In the genomic region with DNA sequence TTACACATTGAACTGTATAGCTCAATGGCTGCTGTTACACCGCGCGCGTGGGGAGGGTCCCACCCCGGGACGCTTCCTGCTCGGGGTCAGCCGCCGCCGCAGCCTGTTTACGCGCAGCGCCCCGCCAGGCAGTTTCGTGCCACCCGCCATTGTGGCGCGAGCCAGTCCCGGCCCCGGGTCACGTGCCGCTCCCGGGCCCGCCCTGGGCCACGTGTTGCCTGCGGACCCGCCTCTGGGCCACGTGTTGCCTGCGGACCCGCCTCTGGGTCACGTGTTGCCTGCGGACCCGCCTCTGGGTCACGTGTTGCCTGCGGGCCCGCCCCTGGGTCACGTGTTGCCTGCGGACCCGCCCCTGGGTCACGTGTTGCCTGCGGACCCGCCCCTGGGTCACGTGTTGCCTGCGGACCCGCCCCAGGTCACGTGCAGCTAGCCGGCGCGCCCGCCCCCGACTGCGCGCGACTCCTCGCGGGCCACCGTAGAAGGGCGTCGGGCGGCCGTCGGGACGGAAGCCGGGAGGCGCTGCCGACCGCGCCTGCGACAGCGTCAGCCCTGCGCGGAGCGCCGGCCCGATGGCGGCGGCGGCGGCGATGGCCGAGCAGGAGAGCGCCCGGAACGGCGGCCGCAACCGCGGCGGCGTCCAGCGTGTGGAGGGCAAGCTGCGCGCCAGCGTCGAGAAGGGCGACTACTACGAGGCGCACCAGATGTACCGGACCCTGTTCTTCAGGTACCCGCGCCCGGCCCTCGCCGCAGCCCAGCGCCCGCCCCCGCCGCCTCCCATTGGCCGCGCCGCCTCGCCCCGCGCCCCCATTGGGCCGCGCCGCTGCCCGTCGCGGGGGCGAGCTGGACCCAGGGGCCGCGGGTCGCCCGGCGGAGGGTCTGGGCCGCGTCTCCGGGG, we compare ENCODE assay signal across 1 cellular context.
A peak's percentile ranks its signal among the peaks of the same experiment; 100 is the strongest.
TF ChIP-seq lines count a peak whose summit lies in the region.

A gene with protein sequence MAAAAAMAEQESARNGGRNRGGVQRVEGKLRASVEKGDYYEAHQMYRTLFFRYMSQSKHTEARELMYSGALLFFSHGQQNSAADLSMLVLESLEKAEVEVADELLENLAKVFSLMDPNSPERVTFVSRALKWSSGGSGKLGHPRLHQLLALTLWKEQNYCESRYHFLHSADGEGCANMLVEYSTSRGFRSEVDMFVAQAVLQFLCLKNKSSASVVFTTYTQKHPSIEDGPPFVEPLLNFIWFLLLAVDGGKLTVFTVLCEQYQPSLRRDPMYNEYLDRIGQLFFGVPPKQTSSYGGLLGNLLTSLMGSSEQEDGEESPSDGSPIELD (plus strand): TSS at position 478 of the 895 bp plus-strand sequence. CDS start 92 bp downstream, at position 570.

TF ChIP-seq in GM12878, 131 proteins besides CTCF, POLR2A, EP300 and RAD21 (continued from another document):
- no peak for TF ChIP-seq TCF12 (IDR thresholded peaks at IDR 0.05; ENCODE audit: low read depth, low read length)
- TF ChIP-seq FOXM1 (IDR thresholded peaks at IDR 0.05; ENCODE audit: low read depth, low read length): no peak
- peak; percentile 88 for TF ChIP-seq CREM (IDR thresholded peaks at IDR 0.05; ENCODE audit: low read depth)
- TF ChIP-seq LARP7 (IDR thresholded peaks at IDR 0.05): peak; percentile 97
- no peak for TF ChIP-seq KLF5 (IDR thresholded peaks at IDR 0.05; ENCODE audit: partially characterized antibody)
- no peak for TF ChIP-seq CHD4 (IDR thresholded peaks at IDR 0.05)
- TF ChIP-seq TARDBP (IDR thresholded peaks at IDR 0.05; ENCODE audit: borderline replicate concordance): no peak; the same call in 1 of the 2 replicates
- TF ChIP-seq RCOR1 (conservative IDR thresholded peaks at IDR 0.05; ENCODE audit: low read depth, low read length): peak; percentile 82; the same call in 1 of the 2 replicates
- TF ChIP-seq, protein P1, sequence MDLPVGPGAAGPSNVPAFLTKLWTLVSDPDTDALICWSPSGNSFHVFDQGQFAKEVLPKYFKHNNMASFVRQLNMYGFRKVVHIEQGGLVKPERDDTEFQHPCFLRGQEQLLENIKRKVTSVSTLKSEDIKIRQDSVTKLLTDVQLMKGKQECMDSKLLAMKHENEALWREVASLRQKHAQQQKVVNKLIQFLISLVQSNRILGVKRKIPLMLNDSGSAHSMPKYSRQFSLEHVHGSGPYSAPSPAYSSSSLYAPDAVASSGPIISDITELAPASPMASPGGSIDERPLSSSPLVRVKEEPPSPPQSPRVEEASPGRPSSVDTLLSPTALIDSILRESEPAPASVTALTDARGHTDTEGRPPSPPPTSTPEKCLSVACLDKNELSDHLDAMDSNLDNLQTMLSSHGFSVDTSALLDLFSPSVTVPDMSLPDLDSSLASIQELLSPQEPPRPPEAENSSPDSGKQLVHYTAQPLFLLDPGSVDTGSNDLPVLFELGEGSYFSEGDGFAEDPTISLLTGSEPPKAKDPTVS (IDR thresholded peaks at IDR 0.05; ENCODE audit: low read depth, low read length): no peak
- no peak for TF ChIP-seq HDAC6 (IDR thresholded peaks at IDR 0.05; ENCODE audit: unreplicated experiment)
- no peak for TF ChIP-seq PRDM15 (CRISPR knock-in tag; IDR thresholded peaks at IDR 0.05)
- TF ChIP-seq BCL11A (IDR thresholded peaks at IDR 0.05; ENCODE audit: low read depth, low read length): no peak
- no peak for TF ChIP-seq STAT3 (IDR thresholded peaks at IDR 0.05; ENCODE audit: low read depth, low read length)
- TF ChIP-seq, protein P2, sequence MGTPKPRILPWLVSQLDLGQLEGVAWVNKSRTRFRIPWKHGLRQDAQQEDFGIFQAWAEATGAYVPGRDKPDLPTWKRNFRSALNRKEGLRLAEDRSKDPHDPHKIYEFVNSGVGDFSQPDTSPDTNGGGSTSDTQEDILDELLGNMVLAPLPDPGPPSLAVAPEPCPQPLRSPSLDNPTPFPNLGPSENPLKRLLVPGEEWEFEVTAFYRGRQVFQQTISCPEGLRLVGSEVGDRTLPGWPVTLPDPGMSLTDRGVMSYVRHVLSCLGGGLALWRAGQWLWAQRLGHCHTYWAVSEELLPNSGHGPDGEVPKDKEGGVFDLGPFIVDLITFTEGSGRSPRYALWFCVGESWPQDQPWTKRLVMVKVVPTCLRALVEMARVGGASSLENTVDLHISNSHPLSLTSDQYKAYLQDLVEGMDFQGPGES (IDR thresholded peaks at IDR 0.05): no peak; the same call in none of the 2 replicates
- TF ChIP-seq NFYA (IDR thresholded peaks at IDR 0.05; ENCODE audit: borderline replicate concordance, low read depth, low read length): no peak; the same call in 1 of the 2 replicates
- no peak for TF ChIP-seq KAT2A (conservative IDR thresholded peaks at IDR 0.05; ENCODE audit: control insufficient read depth, low read depth, low read length)
- TF ChIP-seq PAX5 (IDR thresholded peaks at IDR 0.05; ENCODE audit: borderline replicate concordance, low read depth, low read length): peak; percentile 7; the same call in 1 of the 2 replicates
- TF ChIP-seq, protein P3, sequence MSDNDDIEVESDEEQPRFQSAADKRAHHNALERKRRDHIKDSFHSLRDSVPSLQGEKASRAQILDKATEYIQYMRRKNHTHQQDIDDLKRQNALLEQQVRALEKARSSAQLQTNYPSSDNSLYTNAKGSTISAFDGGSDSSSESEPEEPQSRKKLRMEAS (IDR thresholded peaks at IDR 0.05; ENCODE audit: low read depth, low read length): peak; percentile 100
- TF ChIP-seq MEF2B (IDR thresholded peaks at IDR 0.05; ENCODE audit: partially characterized antibody, poor library complexity, severe bottlenecking): peak; percentile 90
- no peak for TF ChIP-seq BMI1 (IDR thresholded peaks at IDR 0.05; ENCODE audit: borderline replicate concordance)
- TF ChIP-seq NFXL1 (IDR thresholded peaks at IDR 0.05; ENCODE audit: borderline replicate concordance): peak; percentile 69; the same call in 1 of the 2 replicates
- TF ChIP-seq NFIC (IDR thresholded peaks at IDR 0.05; ENCODE audit: low read depth, low read length): peak; percentile 99
- TF ChIP-seq, protein P4, sequence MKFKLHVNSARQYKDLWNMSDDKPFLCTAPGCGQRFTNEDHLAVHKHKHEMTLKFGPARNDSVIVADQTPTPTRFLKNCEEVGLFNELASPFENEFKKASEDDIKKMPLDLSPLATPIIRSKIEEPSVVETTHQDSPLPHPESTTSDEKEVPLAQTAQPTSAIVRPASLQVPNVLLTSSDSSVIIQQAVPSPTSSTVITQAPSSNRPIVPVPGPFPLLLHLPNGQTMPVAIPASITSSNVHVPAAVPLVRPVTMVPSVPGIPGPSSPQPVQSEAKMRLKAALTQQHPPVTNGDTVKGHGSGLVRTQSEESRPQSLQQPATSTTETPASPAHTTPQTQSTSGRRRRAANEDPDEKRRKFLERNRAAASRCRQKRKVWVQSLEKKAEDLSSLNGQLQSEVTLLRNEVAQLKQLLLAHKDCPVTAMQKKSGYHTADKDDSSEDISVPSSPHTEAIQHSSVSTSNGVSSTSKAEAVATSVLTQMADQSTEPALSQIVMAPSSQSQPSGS (IDR thresholded peaks at IDR 0.05; ENCODE audit: low read length): no peak
- TF ChIP-seq, protein P5, sequence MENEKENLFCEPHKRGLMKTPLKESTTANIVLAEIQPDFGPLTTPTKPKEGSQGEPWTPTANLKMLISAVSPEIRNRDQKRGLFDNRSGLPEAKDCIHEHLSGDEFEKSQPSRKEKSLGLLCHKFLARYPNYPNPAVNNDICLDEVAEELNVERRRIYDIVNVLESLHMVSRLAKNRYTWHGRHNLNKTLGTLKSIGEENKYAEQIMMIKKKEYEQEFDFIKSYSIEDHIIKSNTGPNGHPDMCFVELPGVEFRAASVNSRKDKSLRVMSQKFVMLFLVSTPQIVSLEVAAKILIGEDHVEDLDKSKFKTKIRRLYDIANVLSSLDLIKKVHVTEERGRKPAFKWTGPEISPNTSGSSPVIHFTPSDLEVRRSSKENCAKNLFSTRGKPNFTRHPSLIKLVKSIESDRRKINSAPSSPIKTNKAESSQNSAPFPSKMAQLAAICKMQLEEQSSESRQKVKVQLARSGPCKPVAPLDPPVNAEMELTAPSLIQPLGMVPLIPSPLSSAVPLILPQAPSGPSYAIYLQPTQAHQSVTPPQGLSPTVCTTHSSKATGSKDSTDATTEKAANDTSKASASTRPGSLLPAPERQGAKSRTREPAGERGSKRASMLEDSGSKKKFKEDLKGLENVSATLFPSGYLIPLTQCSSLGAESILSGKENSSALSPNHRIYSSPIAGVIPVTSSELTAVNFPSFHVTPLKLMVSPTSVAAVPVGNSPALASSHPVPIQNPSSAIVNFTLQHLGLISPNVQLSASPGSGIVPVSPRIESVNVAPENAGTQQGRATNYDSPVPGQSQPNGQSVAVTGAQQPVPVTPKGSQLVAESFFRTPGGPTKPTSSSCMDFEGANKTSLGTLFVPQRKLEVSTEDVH (IDR thresholded peaks at IDR 0.05; ENCODE audit: low read depth, partially characterized antibody): no peak
- peak; percentile 89; the same call in 1 of the 2 replicates for TF ChIP-seq DPF2 (IDR thresholded peaks at IDR 0.05)
- TF ChIP-seq RELA (IDR thresholded peaks at IDR 0.05; ENCODE audit: borderline replicate concordance, partially characterized antibody): peak; percentile 97
- no peak for TF ChIP-seq PAX8 (IDR thresholded peaks at IDR 0.05)
- peak; percentile 84 for TF ChIP-seq POLR2AphosphoS5 (IDR thresholded peaks at IDR 0.05; ENCODE audit: low read length)
- no peak for TF ChIP-seq GABPA (IDR thresholded peaks at IDR 0.05; ENCODE audit: low read depth)
- TF ChIP-seq, protein P6, sequence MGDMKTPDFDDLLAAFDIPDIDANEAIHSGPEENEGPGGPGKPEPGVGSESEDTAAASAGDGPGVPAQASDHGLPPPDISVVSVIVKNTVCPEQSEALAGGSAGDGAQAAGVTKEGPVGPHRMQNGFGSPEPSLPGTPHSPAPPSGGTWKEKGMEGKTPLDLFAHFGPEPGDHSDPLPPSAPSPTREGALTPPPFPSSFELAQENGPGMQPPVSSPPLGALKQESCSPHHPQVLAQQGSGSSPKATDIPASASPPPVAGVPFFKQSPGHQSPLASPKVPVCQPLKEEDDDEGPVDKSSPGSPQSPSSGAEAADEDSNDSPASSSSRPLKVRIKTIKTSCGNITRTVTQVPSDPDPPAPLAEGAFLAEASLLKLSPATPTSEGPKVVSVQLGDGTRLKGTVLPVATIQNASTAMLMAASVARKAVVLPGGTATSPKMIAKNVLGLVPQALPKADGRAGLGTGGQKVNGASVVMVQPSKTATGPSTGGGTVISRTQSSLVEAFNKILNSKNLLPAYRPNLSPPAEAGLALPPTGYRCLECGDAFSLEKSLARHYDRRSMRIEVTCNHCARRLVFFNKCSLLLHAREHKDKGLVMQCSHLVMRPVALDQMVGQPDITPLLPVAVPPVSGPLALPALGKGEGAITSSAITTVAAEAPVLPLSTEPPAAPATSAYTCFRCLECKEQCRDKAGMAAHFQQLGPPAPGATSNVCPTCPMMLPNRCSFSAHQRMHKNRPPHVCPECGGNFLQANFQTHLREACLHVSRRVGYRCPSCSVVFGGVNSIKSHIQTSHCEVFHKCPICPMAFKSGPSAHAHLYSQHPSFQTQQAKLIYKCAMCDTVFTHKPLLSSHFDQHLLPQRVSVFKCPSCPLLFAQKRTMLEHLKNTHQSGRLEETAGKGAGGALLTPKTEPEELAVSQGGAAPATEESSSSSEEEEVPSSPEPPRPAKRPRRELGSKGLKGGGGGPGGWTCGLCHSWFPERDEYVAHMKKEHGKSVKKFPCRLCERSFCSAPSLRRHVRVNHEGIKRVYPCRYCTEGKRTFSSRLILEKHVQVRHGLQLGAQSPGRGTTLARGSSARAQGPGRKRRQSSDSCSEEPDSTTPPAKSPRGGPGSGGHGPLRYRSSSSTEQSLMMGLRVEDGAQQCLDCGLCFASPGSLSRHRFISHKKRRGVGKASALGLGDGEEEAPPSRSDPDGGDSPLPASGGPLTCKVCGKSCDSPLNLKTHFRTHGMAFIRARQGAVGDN (IDR thresholded peaks at IDR 0.05): peak; percentile 57
- TF ChIP-seq CREB1 (IDR thresholded peaks at IDR 0.05; ENCODE audit: low read depth): peak; percentile 75; the same call in 1 of the 2 replicates
- peak; percentile 98 for TF ChIP-seq FOS (IDR thresholded peaks at IDR 0.05; ENCODE audit: borderline replicate concordance, extremely low read depth, insufficient read length)
- no peak for TF ChIP-seq ASH2L (IDR thresholded peaks at IDR 0.05; ENCODE audit: borderline replicate concordance, low read depth)
- no peak for TF ChIP-seq CBX5 (IDR thresholded peaks at IDR 0.05; ENCODE audit: low read depth)
